ENCODE assay signal across 8 cellular contexts in the genomic region with DNA sequence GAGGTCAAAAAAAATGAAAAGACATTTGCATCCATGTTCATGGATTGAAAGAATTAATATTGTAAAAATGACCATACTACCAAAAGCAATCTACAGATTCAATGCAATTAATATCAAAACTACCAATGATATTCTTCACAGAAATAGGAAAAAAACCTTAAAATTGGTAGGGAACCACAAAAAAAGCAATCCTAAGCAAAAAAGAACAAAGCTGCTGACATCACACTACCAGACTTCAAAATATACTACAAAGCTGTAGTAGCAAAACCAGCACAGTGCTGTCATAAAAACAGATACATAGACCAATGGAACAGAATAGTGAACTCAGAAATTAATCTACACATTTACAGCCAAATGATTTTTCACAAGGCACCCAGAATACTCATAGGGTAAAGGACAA.
"Had no signal": no experiment of that assay in that cellular context is flagged by ENCODE, and none has a peak within 500 bp of the region (broad histone marks: within the 10 kb centered on the region; RNA-seq: fewer than 3 reads in every experiment).

No MANE protein-coding gene starts in this region.

- ATAC-seq: GM12878 had no signal

- H3K4me3 ChIP-seq: GM12878 had no signal

- FAIRE-seq: G401.6, GM12878, GM12891, GM12892, GM18507, GM19239 had no signal

- DNase-seq: GDM1, GF-D8 had no signal
